Comparison of ENCODE assay signal across 23 cellular contexts in the genomic region with DNA sequence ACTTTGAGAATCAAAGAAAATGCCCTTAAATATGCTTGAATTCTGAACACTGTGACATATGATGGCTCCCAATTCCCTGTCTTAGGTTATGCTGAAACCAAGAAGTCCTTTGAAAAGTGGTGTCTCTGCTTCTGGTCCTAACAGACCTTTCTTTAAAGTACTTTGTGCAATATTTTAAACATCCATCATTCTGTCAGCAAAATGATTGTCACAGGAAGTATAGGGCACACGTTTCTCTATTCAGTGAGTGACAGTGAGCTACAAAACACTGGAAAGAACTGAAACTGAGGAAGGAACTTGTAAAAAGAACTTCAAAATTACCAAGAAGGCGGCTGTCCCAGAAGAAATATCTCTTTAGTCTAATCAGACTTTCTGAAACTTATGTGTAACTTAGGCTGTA.
"Had no signal": no experiment of that assay in that cellular context is flagged by ENCODE, and none has a peak within 500 bp of the region (broad histone marks: within the 10 kb centered on the region; RNA-seq: fewer than 3 reads in every experiment).

No MANE protein-coding gene starts in this region.

- H3K27me3 Mint-ChIP-seq: activated CD4-positive, alpha-beta memory T cell treated with anti-CD3 and anti-CD28 coated beads, Interleukin-2, amount 10 ng/mL, durations not matched to agents 7 days and 5 days; activated naive CD4-positive, alpha-beta T cell treated with anti-CD3 and anti-CD28 coated beads, Interleukin-2, amount 10 ng/mL, durations not matched to agents 7 days and 5 days; activated T-cell treated with anti-CD3 and anti-CD28 coated beads, Interleukin-2, amount 50 U/mL, for 24 hours; effector memory CD8-positive, alpha-beta T cell had no signal

- H3K27ac ChIP-seq: gastroesophageal sphincter, suprapubic skin, tibial artery, upper lobe of right lung, VCaP had no signal

- H3K4me3 ChIP-seq: gastroesophageal sphincter, suprapubic skin, tibial artery, upper lobe of right lung had no signal

- H3K27ac Mint-ChIP-seq: activated CD4-positive, alpha-beta memory T cell treated with anti-CD3 and anti-CD28 coated beads, Interleukin-2, amount 10 ng/mL, durations not matched to agents 7 days and 5 days; activated naive CD4-positive, alpha-beta T cell treated with anti-CD3 and anti-CD28 coated beads, Interleukin-2, amount 10 ng/mL, durations not matched to agents 7 days and 5 days; activated T-cell treated with anti-CD3 and anti-CD28 coated beads, Interleukin-2, amount 50 U/mL, for 24 hours; nephron; stimulated activated effector memory CD8-positive, alpha-beta T cell treated with anti-CD3 and anti-CD28 coated beads, Interleukin-12 subunit alpha, Interleukin-12 subunit beta, amount 100 ng/mL, for 72 hours had no signal

- H3K4me3 Mint-ChIP-seq: activated CD4-positive, alpha-beta memory T cell treated with anti-CD3 and anti-CD28 coated beads, Interleukin-2, amount 10 ng/mL, durations not matched to agents 7 days and 5 days; activated naive CD4-positive, alpha-beta T cell treated with anti-CD3 and anti-CD28 coated beads, Interleukin-2, amount 10 ng/mL, durations not matched to agents 7 days and 5 days; activated T-cell treated with anti-CD3 and anti-CD28 coated beads, Interleukin-2, amount 50 U/mL, for 24 hours; effector memory CD8-positive, alpha-beta T cell; nephron; stimulated activated effector memory CD8-positive, alpha-beta T cell treated with anti-CD3 and anti-CD28 coated beads, Interleukin-12 subunit alpha, Interleukin-12 subunit beta, amount 100 ng/mL, for 72 hours had no signal

- H3K27me3 ChIP-seq: gastroesophageal sphincter, suprapubic skin, tibial artery, upper lobe of right lung had no signal

- H3K4me1 Mint-ChIP-seq: activated CD4-positive, alpha-beta memory T cell treated with anti-CD3 and anti-CD28 coated beads, Interleukin-2, amount 10 ng/mL, durations not matched to agents 7 days and 5 days; activated naive CD4-positive, alpha-beta T cell treated with anti-CD3 and anti-CD28 coated beads, Interleukin-2, amount 10 ng/mL, durations not matched to agents 7 days and 5 days; stimulated activated effector memory CD8-positive, alpha-beta T cell treated with anti-CD3 and anti-CD28 coated beads, Interleukin-12 subunit alpha, Interleukin-12 subunit beta, amount 100 ng/mL, for 72 hours had no signal

- DNase-seq: activated CD4-positive, alpha-beta memory T cell treated with anti-CD3 and anti-CD28 coated beads, Interleukin-2, amount 10 ng/mL, durations not matched to agents 7 days and 5 days; activated CD4-positive, alpha-beta T cell treated with anti-CD3 and anti-CD28 coated beads for 4 hours; activated CD8-positive, alpha-beta memory T cell treated with anti-CD3 and anti-CD28 coated beads, Interleukin-2, amount 50 U/mL, for 48 hours; activated gamma-delta T cell; activated naive CD4-positive, alpha-beta T cell treated with anti-CD3 and anti-CD28 coated beads, Interleukin-2, amount 10 ng/mL, durations not matched to agents 7 days and 5 days; activated T-cell treated with anti-CD3 and anti-CD28 coated beads, Interleukin-2, amount 50 U/mL, for 24 hours; amygdala; caudate nucleus; cortex of kidney; effector memory CD8-positive, alpha-beta T cell; hippocampal formation; left colon; mammary epithelial cell; posterior cingulate gyrus; right cardiac atrium; stimulated activated CD4-positive, alpha-beta T cell treated with anti-CD3 and anti-CD28 coated beads, Interleukin-4, amount 100 ng/mL, for 24 hours; tibial artery; upper lobe of right lung had no signal

- H3K4me1 ChIP-seq: suprapubic skin, upper lobe of right lung had no signal

- H3K9me3 Mint-ChIP-seq: activated CD4-positive, alpha-beta memory T cell treated with anti-CD3 and anti-CD28 coated beads, Interleukin-2, amount 10 ng/mL, durations not matched to agents 7 days and 5 days; activated naive CD4-positive, alpha-beta T cell treated with anti-CD3 and anti-CD28 coated beads, Interleukin-2, amount 10 ng/mL, durations not matched to agents 7 days and 5 days; activated T-cell treated with anti-CD3 and anti-CD28 coated beads, Interleukin-2, amount 50 U/mL, for 24 hours; effector memory CD8-positive, alpha-beta T cell; nephron; stimulated activated effector memory CD8-positive, alpha-beta T cell treated with anti-CD3 and anti-CD28 coated beads, Interleukin-12 subunit alpha, Interleukin-12 subunit beta, amount 100 ng/mL, for 72 hours had no signal

- H3K9me3 ChIP-seq: gastroesophageal sphincter, suprapubic skin, tibial artery, upper lobe of right lung had no signal

- ATAC-seq: effector memory CD8-positive, alpha-beta T cell; gastroesophageal sphincter; left colon; right cardiac atrium; stimulated activated effector memory CD8-positive, alpha-beta T cell treated with anti-CD3 and anti-CD28 coated beads, Interleukin-12 subunit alpha, Interleukin-12 subunit beta, amount 100 ng/mL, for 72 hours; upper lobe of right lung had no signal
